In genomic region chr3:56988874-56989433, GRCh38 we compare ENCODE assay signal across 8 cellular contexts.
DNase-seq lines count a peak whose midpoint lies in the region; ATAC-seq and TF ChIP-seq lines count a peak whose summit lies in the region.

No MANE protein-coding gene starts in this region.

- peak; percentile 32 for ATAC-seq in central memory CD8-positive, alpha-beta T cell (replicated peaks; ENCODE audit: extremely low read depth, poor library complexity, severe bottlenecking)

- H3K27me3 Mint-ChIP-seq in central memory CD8-positive, alpha-beta T cell, result peaks cover 11% of the 10 kb centered on the region

- CTCF ChIA-PET in AG04450 (lab: Charles Lee), result interaction anchor here (0.6 to 7.6 kb wide), 54 partner anchors 8 to 648 kb away, joined by 3 to 176 read pairs (median 4); partner anchors contain the start of gene ARHGEF3

- peak; percentile 58 for DNase-seq in AG04450 (ENCODE audit: low read depth, low spot score)
- DNase-seq in GOT3 (lab: John Stamatoyannopoulos, UW), result peak; percentile 29
- peak; percentile 80 for DNase-seq in NCI-H345 (lab: John Stamatoyannopoulos, UW)
- peak; percentile 73 for DNase-seq in activated CD4-positive, CD25-positive, alpha-beta regulatory T cell treated with anti-CD3 and anti-CD28 coated beads, Interleukin-2, amount 50 U/mL, for 72 hours
- peak; percentile 41 to 67 for DNase-seq in central memory CD8-positive, alpha-beta T cell (ENCODE audit: low spot score in 2 of 2)
- DNase-seq in kidney tubule cell (ENCODE audit: low spot score), result peak; percentile 72
- peak; percentile 54 for DNase-seq in stimulated activated CD4-positive, alpha-beta T cell treated with anti-CD3 and anti-CD28 coated beads, Interleukin-2, amount 100 ng/mL, for 4 hours (ENCODE audit: low read depth)
- no peak for DNase-seq in OCI-M2 (lab: John Stamatoyannopoulos, UW; ENCODE audit: unreplicated experiment)

- H3K4me3 Mint-ChIP-seq in central memory CD8-positive, alpha-beta T cell, result no peak overlapping the region

- TF ChIP-seq CTCF in AG04450 (IDR thresholded peaks at IDR 0.05; ENCODE audit: low read depth, low read length), result peak; percentile 75

- H3K4me3 ChIP-seq in AG04450 (ENCODE audit: low read depth, low read length), result no peak overlapping the region

- peaks cover 15% of the 10 kb centered on the region for H3K27me3 ChIP-seq in AG04450 (ENCODE audit: control insufficient read depth, insufficient read depth, low read length)

- H3K9me3 Mint-ChIP-seq in central memory CD8-positive, alpha-beta T cell, result no peaks in the 10 kb centered on the region

- POLR2A ChIA-PET in AG04450 (lab: Yijun Ruan, JAX), result interaction anchor here (0.7 to 1.2 kb wide), 4 partner anchors 70 to 306 kb away, joined by 3 to 5 read pairs (median 3); partner anchors contain the start of gene TASOR

- H3K4me1 Mint-ChIP-seq in central memory CD8-positive, alpha-beta T cell, result peaks cover 8% of the 10 kb centered on the region

- H3K36me3 Mint-ChIP-seq in central memory CD8-positive, alpha-beta T cell (ENCODE audit: insufficient read depth), result peaks cover 3% of the 10 kb centered on the region

- no peak overlapping the region for H3K27ac Mint-ChIP-seq in central memory CD8-positive, alpha-beta T cell (ENCODE audit: low read depth)

- no peaks in the 10 kb centered on the region for H3K9me3 ChIP-seq in AG04450 (ENCODE audit: control insufficient read depth, insufficient read depth, low read length)

- no peak overlapping the region for H3K27ac ChIP-seq in AG04450 (ENCODE audit: low read depth, low read length)
